ENCODE assay signal across 21 cellular contexts in the genomic region with DNA sequence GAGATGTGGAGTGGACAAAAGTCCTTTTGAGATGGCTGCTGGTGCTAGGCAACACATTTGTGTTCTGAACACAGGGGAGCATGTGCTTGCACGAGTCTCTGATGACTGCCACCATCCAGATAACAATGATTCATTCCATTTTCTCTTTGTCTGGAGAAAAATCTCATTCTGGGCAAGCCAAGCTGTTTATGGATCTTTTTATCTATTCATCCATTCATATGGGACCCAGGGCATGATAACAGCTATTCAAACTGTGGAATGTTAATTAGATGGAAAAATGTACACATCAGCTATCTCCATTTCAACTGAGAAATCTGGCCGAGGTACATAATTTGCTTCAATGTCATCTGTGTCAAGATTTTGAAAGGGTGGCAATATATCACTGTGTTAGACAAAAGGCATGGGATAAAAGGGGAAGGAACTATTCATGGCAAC.
DNase-seq lines count a peak whose midpoint lies in the region; ATAC-seq, FAIRE-seq and TF ChIP-seq lines count a peak whose summit lies in the region.
"Had no signal": no experiment of that assay in that cellular context is flagged by ENCODE, and none has a peak within 500 bp of the region (broad histone marks: within the 10 kb centered on the region; RNA-seq: fewer than 3 reads in every experiment).

No MANE protein-coding gene starts in this region.

- TF ChIP-seq CTCF in HEK293 (tag by site-specific recombination; IDR thresholded peaks at IDR 0.05) = no peak
- no peak for TF ChIP-seq CTCF in astrocyte (IDR thresholded peaks at IDR 0.05; ENCODE audit: insufficient read depth, low read depth, low read length)
- no peak for TF ChIP-seq CTCF in mesothelial cell of epicardium (IDR thresholded peaks at IDR 0.05; ENCODE audit: unreplicated experiment)
- no peak for TF ChIP-seq CTCF in upper lobe of right lung (IDR thresholded peaks at IDR 0.05)

- no peak overlapping the region for H2AFZ ChIP-seq in astrocyte (ENCODE audit: low read depth, low read length)
- H2AFZ ChIP-seq: parathyroid adenoma had no signal

- H3K36me3 Mint-ChIP-seq in astrocyte (ENCODE audit: low read depth, unreplicated experiment) = no peaks in the 10 kb centered on the region
- H3K36me3 Mint-ChIP-seq in mesothelial cell of epicardium = no peaks in the 10 kb centered on the region
- H3K36me3 Mint-ChIP-seq: activated CD8-positive, alpha-beta memory T cell treated with anti-CD3 and anti-CD28 coated beads, Interleukin-2, amount 10 ng/mL, durations not matched to agents 7 days and 5 days had no signal

- H3K4me3 ChIP-seq in HEK293 (ENCODE audit: low read depth, low read length) (no peak overlapping the region), astrocyte (ENCODE audit: insufficient read depth, low read depth, low read length) (no peak overlapping the region), upper lobe of right lung (no peak overlapping the region)
- H3K4me3 ChIP-seq: GM12878, heart left ventricle, lower lobe of right lung, skin epidermis had no signal

- H3K27me3 ChIP-seq in astrocyte (ENCODE audit: insufficient read depth, low read length) (peaks cover 4% of the 10 kb centered on the region), upper lobe of right lung (no peaks in the 10 kb centered on the region)
- H3K27me3 ChIP-seq: heart left ventricle had no signal

- H3K4me1 ChIP-seq in HEK293 (ENCODE audit: control insufficient read depth, insufficient read depth, low read length) = no peaks in the 10 kb centered on the region
- no peaks in the 10 kb centered on the region for H3K4me1 ChIP-seq in astrocyte (ENCODE audit: insufficient read depth, low read length)
- no peaks in the 10 kb centered on the region for H3K4me1 ChIP-seq in upper lobe of right lung
- H3K4me1 ChIP-seq: lower lobe of right lung, parathyroid adenoma had no signal

- DNase-seq in COR-L47 (lab: John Stamatoyannopoulos, UW) = peak; percentile 55
- peak; percentile 3 for DNase-seq in astrocyte (ENCODE audit: low read depth)
- no peak for DNase-seq in mesothelial cell of epicardium (ENCODE audit: low spot score in 2 of 2, unreplicated experiment in 2 of 2)
- DNase-seq in LoVo (ENCODE audit: low spot score) = no peak
- DNase-seq in upper lobe of right lung = no peak
- DNase-seq: activated CD4-positive, alpha-beta T cell treated with anti-CD3 and anti-CD28 coated beads for 1 hour; activated CD8-positive, alpha-beta memory T cell treated with anti-CD3 and anti-CD28 coated beads, Interleukin-2, amount 10 ng/mL, durations not matched to agents 7 days and 5 days; activated effector memory CD4-positive, alpha-beta T cell treated with anti-CD3 and anti-CD28 coated beads, Interleukin-2, amount 50 U/mL, for 16 hours; effector memory CD4-positive, alpha-beta T cell; GDM1; heart left ventricle; lower lobe of right lung; NCI-H1436; NCI-H524; stimulated activated CD4-positive, alpha-beta T cell treated with anti-CD3 and anti-CD28 coated beads, Interleukin-2, amount 100 ng/mL, for 48 hours had no signal

- intact Hi-C loops in upper lobe of right lung (cut with DNase I) = no loop called here

- POLR2A ChIA-PET in HEK293 (lab: Yijun Ruan, JAX) = interaction anchor here (0.7 kb wide), 1 partner anchor 166 kb away, joined by 3 read pairs; the partner anchor contains the start of gene EIF4G2

- H3K9ac ChIP-seq in astrocyte (ENCODE audit: low read length) = no peak overlapping the region
- H3K9ac ChIP-seq: parathyroid adenoma had no signal

- no peak for FAIRE-seq in astrocyte (lab: Jason Lieb, UNC)
- FAIRE-seq: GM12878 had no signal

- no peak overlapping the region for H3K4me2 ChIP-seq in astrocyte (ENCODE audit: low read length)

- CTCF ChIA-PET in HEK293 (lab: Yijun Ruan, JAX) = no interaction called here

- H3K27ac Mint-ChIP-seq in astrocyte (ENCODE audit: unreplicated experiment) (no peak overlapping the region), mesothelial cell of epicardium (peak overlapping the region; percentile 14)
- H3K27ac Mint-ChIP-seq: activated CD8-positive, alpha-beta memory T cell treated with anti-CD3 and anti-CD28 coated beads, Interleukin-2, amount 10 ng/mL, durations not matched to agents 7 days and 5 days had no signal

- H3K79me2 ChIP-seq in astrocyte (ENCODE audit: insufficient read depth, low read length) = no peaks in the 10 kb centered on the region
- H3K79me2 ChIP-seq: parathyroid adenoma had no signal

- H3K4me3 Mint-ChIP-seq in astrocyte (ENCODE audit: unreplicated experiment) = no peak overlapping the region
- no peak overlapping the region for H3K4me3 Mint-ChIP-seq in mesothelial cell of epicardium
- H3K4me3 Mint-ChIP-seq: activated CD8-positive, alpha-beta memory T cell treated with anti-CD3 and anti-CD28 coated beads, Interleukin-2, amount 10 ng/mL, durations not matched to agents 7 days and 5 days; central memory CD8-positive, alpha-beta T cell had no signal

- H3K36me3 ChIP-seq in HEK293 (ENCODE audit: control insufficient read depth in 2 of 2, insufficient read depth in 1 of 2, low read length in 2 of 2) = no peaks in the 10 kb centered on the region
- H3K36me3 ChIP-seq in astrocyte (ENCODE audit: insufficient read depth, low read length) = no peaks in the 10 kb centered on the region
- no peaks in the 10 kb centered on the region for H3K36me3 ChIP-seq in upper lobe of right lung
- H3K36me3 ChIP-seq: heart left ventricle, lower lobe of right lung had no signal

- H3K9me3 ChIP-seq in HEK293 (ENCODE audit: control insufficient read depth, insufficient read depth, low read depth, low read length) (no peaks in the 10 kb centered on the region), astrocyte (ENCODE audit: insufficient read depth, low read depth, low read length) (no peaks in the 10 kb centered on the region), upper lobe of right lung (no peaks in the 10 kb centered on the region)
- H3K9me3 ChIP-seq: lower lobe of right lung had no signal

- H3K27me3 Mint-ChIP-seq in astrocyte (ENCODE audit: low read depth, unreplicated experiment) (peaks cover 7% of the 10 kb centered on the region), mesothelial cell of epicardium (ENCODE audit: low read depth) (peaks cover 3% of the 10 kb centered on the region)
- H3K27me3 Mint-ChIP-seq: central memory CD8-positive, alpha-beta T cell had no signal

- H3K9me3 Mint-ChIP-seq in astrocyte (ENCODE audit: unreplicated experiment) (peaks cover 5% of the 10 kb centered on the region), mesothelial cell of epicardium (peaks cover 15% of the 10 kb centered on the region)
- H3K9me3 Mint-ChIP-seq: central memory CD8-positive, alpha-beta T cell had no signal

- H3K4me1 Mint-ChIP-seq in astrocyte (ENCODE audit: low read depth, unreplicated experiment) (no peaks in the 10 kb centered on the region), mesothelial cell of epicardium (peaks cover 16% of the 10 kb centered on the region)
- H3K4me1 Mint-ChIP-seq: activated CD8-positive, alpha-beta memory T cell treated with anti-CD3 and anti-CD28 coated beads, Interleukin-2, amount 10 ng/mL, durations not matched to agents 7 days and 5 days; central memory CD8-positive, alpha-beta T cell had no signal

- no peaks in the 10 kb centered on the region for H4K20me1 ChIP-seq in astrocyte (ENCODE audit: insufficient read depth, low read length)

- no peak overlapping the region for H3K27ac ChIP-seq in HEK293 (ENCODE audit: extremely low read depth, low read depth, low read length)
- no peak overlapping the region for H3K27ac ChIP-seq in astrocyte (ENCODE audit: low read depth, low read length)
- no peak overlapping the region for H3K27ac ChIP-seq in upper lobe of right lung
- H3K27ac ChIP-seq: heart left ventricle, lower lobe of right lung, parathyroid adenoma had no signal

- no peak for ATAC-seq in GM21717 (IDR thresholded peaks at IDR 0.05; ENCODE audit: unreplicated experiment)
- no peak for ATAC-seq in upper lobe of right lung
- ATAC-seq: activated CD8-positive, alpha-beta memory T cell treated with anti-CD3 and anti-CD28 coated beads, Interleukin-2, amount 10 ng/mL, durations not matched to agents 7 days and 5 days; GM12878; lower lobe of right lung had no signal

TF ChIP-seq in HEK293, 187 proteins besides CTCF, POLR2A, EP300 and RAD21:
- TF ChIP-seq MEIS1 (CRISPR knock-in tag; IDR thresholded peaks at IDR 0.05; ENCODE audit: borderline replicate concordance) (peak; percentile 90), SETDB1 (IDR thresholded peaks at IDR 0.05; ENCODE audit: insufficient read length, low read length) (no peak)

Comparison
In these comparisons a context has a peak if more than half of its experiments do, and no peak if none do; other contexts are left out.
1. DNase-seq: peak in COR-L47 (single experiment) and astrocyte (single experiment); none in mesothelial cell of epicardium (0 of 2), LoVo (single experiment) and upper lobe of right lung (single experiment).